ENCODE assay signal across 2 cellular contexts in genomic region chr7:143389316-143390097, GRCh38.
TF ChIP-seq lines count a peak whose summit lies in the region.

No MANE protein-coding gene starts in this region.

TF ChIP-seq in GM23338, 12 proteins besides CTCF, POLR2A, EP300 and RAD21:
- TF ChIP-seq CREB1 (CRISPR knock-in tag; IDR thresholded peaks at IDR 0.05; ENCODE audit: low read depth) (no peak), JUNB (IDR thresholded peaks at IDR 0.05; ENCODE audit: unreplicated experiment) (no peak), POLR2AphosphoS5 (IDR thresholded peaks at IDR 0.05; ENCODE audit: low read depth) (no peak), ETS1 (IDR thresholded peaks at IDR 0.05) (no peak), STAT1 (IDR thresholded peaks at IDR 0.05; ENCODE audit: unreplicated experiment) (no peak), ZNF114 (CRISPR knock-in tag; IDR thresholded peaks at IDR 0.05) (no peak)

TF ChIP-seq in GM12878, 131 proteins besides CTCF, POLR2A, EP300 and RAD21:
- TF ChIP-seq ZNF207 (IDR thresholded peaks at IDR 0.05; ENCODE audit: borderline replicate concordance) (no peak), STAT3 (IDR thresholded peaks at IDR 0.05; ENCODE audit: low read depth, low read length) (no peak), ETV6 (conservative IDR thresholded peaks at IDR 0.05 in 1 of 2, IDR thresholded peaks at IDR 0.05 in 1 of 2; ENCODE audit: borderline replicate concordance in 1 of 2, low read depth in 1 of 2) (no peak), NBN (IDR thresholded peaks at IDR 0.05) (no peak), MYB (IDR thresholded peaks at IDR 0.05; ENCODE audit: borderline replicate concordance, low read depth, low read length) (no peak), IKZF2 (IDR thresholded peaks at IDR 0.05) (no peak), SP1 (IDR thresholded peaks at IDR 0.05; ENCODE audit: low read depth, low read length) (no peak), EED (IDR thresholded peaks at IDR 0.05; ENCODE audit: low read depth) (no peak), NFXL1 (IDR thresholded peaks at IDR 0.05; ENCODE audit: borderline replicate concordance) (no peak), SREBF1 (IDR thresholded peaks at IDR 0.05; ENCODE audit: low read length) (no peak), CHD2 (IDR thresholded peaks at IDR 0.05; ENCODE audit: borderline replicate concordance, low read depth, low read length) (no peak), RB1 (IDR thresholded peaks at IDR 0.05; ENCODE audit: borderline replicate concordance) (no peak)
